ENCODE assay signal across 9 cellular contexts in genomic region chr18:5862127-5862526, GRCh38. TPM values are rescaled to one million over a fixed set of nuclear protein-coding genes. Genes with fewer than 3 reads are reported as not detected.
"Had no signal": no experiment of that assay in that cellular context is flagged by ENCODE, and none has a peak within 500 bp of the region (broad histone marks: within the 10 kb centered on the region; RNA-seq: fewer than 3 reads in every experiment).

No MANE protein-coding gene starts in this region.

RNA-seq across cellular contexts. Expression of gene TMEM200C, which starts 33.2 kb away (rescaled TPM):
- total RNA-seq: activated naive CD4-positive, alpha-beta T cell treated with anti-CD3 and anti-CD28 coated beads for 36 hours; activated naive CD4-positive, alpha-beta T cell treated with anti-CD3 and anti-CD28 coated beads, Interleukin-2, amount 50 U/mL, for 72 hours; activated naive CD8-positive, alpha-beta T cell treated with anti-CD3 and anti-CD28 coated beads for 36 hours; activated naive CD8-positive, alpha-beta T cell treated with anti-CD3 and anti-CD28 coated beads, Interleukin-2, amount 10 ng/mL, durations not matched to agents 7 days and 5 days; activated T-cell treated with anti-CD3 and anti-CD28 coated beads, Interleukin-2, amount 50 U/mL, for 4 hours; activated T-cell treated with anti-CD3 and anti-CD28 coated beads, Interleukin-2, amount 50 U/mL, for 72 hours; activated T-helper 1 cell treated with anti-CD3 and anti-CD28 coated beads, Interleukin-12 subunit alpha, Interleukin-12 subunit beta, Interleukin-2, Interleukin-4 antibody, amounts not matched to agents 30 ng/mL and 10 ng/mL and 1 ng/mL, durations not matched to agents 14 hours and 24 hours and 36 hours; activated T-helper 17 cell treated with anti-CD3 and anti-CD28 coated beads, Interleukin-2, amount 50 U/mL, for 72 hours; activated T-helper 2 cell treated with anti-CD3 and anti-CD28 coated beads, Interferon-gamma antibody, Interleukin-2, Interleukin-4, amounts not matched to agents 10 μg/mL and 5 μg/mL and 100 μg/mL, durations not matched to agents 14 hours and 24 hours and 36 hours had no signal
